Comparison of ENCODE assay signal across 1 cellular context in genomic region chr18:37381554-37381953, GRCh38.
TF ChIP-seq lines count a peak whose summit lies in the region.

No MANE protein-coding gene starts in this region.

TF ChIP-seq in GM23338, 12 proteins besides CTCF, POLR2A, EP300 and RAD21 (continued from another document):
- no peak for TF ChIP-seq REST (IDR thresholded peaks at IDR 0.05; ENCODE audit: unreplicated experiment)
- no peak for TF ChIP-seq EZH2 (IDR thresholded peaks at IDR 0.05; ENCODE audit: low read depth, unreplicated experiment)
- no peak for TF ChIP-seq ZNF114 (CRISPR knock-in tag; IDR thresholded peaks at IDR 0.05)
